ENCODE assay signal across 34 cellular contexts in genomic region chr3:131723343-131723742, GRCh38.
"Had no signal": no experiment of that assay in that cellular context is flagged by ENCODE, and none has a peak within 500 bp of the region (broad histone marks: within the 10 kb centered on the region; RNA-seq: fewer than 3 reads in every experiment).

No MANE protein-coding gene starts in this region.

- ATAC-seq: activated CD4-positive, alpha-beta T cell treated with anti-CD3 and anti-CD28 coated beads for 36 hours; activated CD4-positive, CD25-positive, alpha-beta regulatory T cell treated with anti-CD3 and anti-CD28 coated beads, Interleukin-2, amount 50 U/mL, for 24 hours; activated CD8-positive, alpha-beta memory T cell treated with anti-CD3 and anti-CD28 coated beads, Interleukin-2, amount 10 ng/mL, durations not matched to agents 7 days and 5 days; activated CD8-positive, alpha-beta T cell treated with anti-CD3 and anti-CD28 coated beads, Interleukin-2, amount 10 ng/mL, durations not matched to agents 7 days and 5 days; activated naive CD8-positive, alpha-beta T cell treated with anti-CD3 and anti-CD28 coated beads, Interleukin-2, amount 50 U/mL, for 24 hours; T-cell; T-helper 17 cell had no signal

- H3K27me3 Mint-ChIP-seq: activated naive CD4-positive, alpha-beta T cell treated with anti-CD3 and anti-CD28 coated beads, Interleukin-2, amount 10 ng/mL, durations not matched to agents 7 days and 5 days; brain had no signal

- H3K4me1 Mint-ChIP-seq: activated CD4-positive, alpha-beta memory T cell treated with anti-CD3 and anti-CD28 coated beads, Interleukin-2, amount 10 ng/mL, durations not matched to agents 7 days and 5 days; activated CD4-positive, alpha-beta T cell treated with anti-CD3 and anti-CD28 coated beads for 36 hours; activated CD4-positive, alpha-beta T cell treated with anti-CD3 and anti-CD28 coated beads, Interleukin-2, amount 10 ng/mL, durations not matched to agents 7 days and 5 days; activated CD8-positive, alpha-beta memory T cell treated with anti-CD3 and anti-CD28 coated beads, Interleukin-2, amount 10 ng/mL, durations not matched to agents 7 days and 5 days; activated naive CD4-positive, alpha-beta T cell treated with anti-CD3 and anti-CD28 coated beads, Interleukin-2, amount 10 ng/mL, durations not matched to agents 7 days and 5 days; activated naive CD4-positive, alpha-beta T cell treated with anti-CD3 and anti-CD28 coated beads, Interleukin-2, amount 50 U/mL, for 24 hours; activated naive CD8-positive, alpha-beta T cell treated with anti-CD3 and anti-CD28 coated beads, Interleukin-2, amount 10 ng/mL, durations not matched to agents 7 days and 5 days; activated naive CD8-positive, alpha-beta T cell treated with anti-CD3 and anti-CD28 coated beads, Interleukin-2, amount 50 U/mL, for 24 hours; brain; central memory CD8-positive, alpha-beta T cell; T-cell; T-helper 17 cell had no signal

- H3K4me3 Mint-ChIP-seq: activated CD4-positive, alpha-beta memory T cell treated with anti-CD3 and anti-CD28 coated beads, Interleukin-2, amount 10 ng/mL, durations not matched to agents 7 days and 5 days; activated CD4-positive, alpha-beta T cell treated with anti-CD3 and anti-CD28 coated beads for 36 hours; activated CD4-positive, alpha-beta T cell treated with anti-CD3 and anti-CD28 coated beads, Interleukin-2, amount 10 ng/mL, durations not matched to agents 7 days and 5 days; activated CD8-positive, alpha-beta memory T cell treated with anti-CD3 and anti-CD28 coated beads, Interleukin-2, amount 10 ng/mL, durations not matched to agents 7 days and 5 days; activated CD8-positive, alpha-beta T cell treated with anti-CD3 and anti-CD28 coated beads, Interleukin-2, amount 10 ng/mL, durations not matched to agents 7 days and 5 days; activated naive CD4-positive, alpha-beta T cell treated with anti-CD3 and anti-CD28 coated beads, Interleukin-2, amount 10 ng/mL, durations not matched to agents 7 days and 5 days; activated naive CD4-positive, alpha-beta T cell treated with anti-CD3 and anti-CD28 coated beads, Interleukin-2, amount 50 U/mL, for 24 hours; activated naive CD8-positive, alpha-beta T cell; activated naive CD8-positive, alpha-beta T cell treated with anti-CD3 and anti-CD28 coated beads, Interleukin-2, amount 10 ng/mL, durations not matched to agents 7 days and 5 days; activated naive CD8-positive, alpha-beta T cell treated with anti-CD3 and anti-CD28 coated beads, Interleukin-2, amount 50 U/mL, for 24 hours; activated T-cell treated with anti-CD3 and anti-CD28 coated beads, Interleukin-2, amount 50 U/mL, for 24 hours; brain; central memory CD8-positive, alpha-beta T cell; T-cell; T-helper 17 cell had no signal

- H3K4me1 ChIP-seq: ascending aorta had no signal

- H3K36me3 Mint-ChIP-seq: activated CD8-positive, alpha-beta memory T cell treated with anti-CD3 and anti-CD28 coated beads, Interleukin-2, amount 10 ng/mL, durations not matched to agents 7 days and 5 days; activated naive CD4-positive, alpha-beta T cell treated with anti-CD3 and anti-CD28 coated beads, Interleukin-2, amount 10 ng/mL, durations not matched to agents 7 days and 5 days; activated naive CD4-positive, alpha-beta T cell treated with anti-CD3 and anti-CD28 coated beads, Interleukin-2, amount 50 U/mL, for 24 hours; activated naive CD8-positive, alpha-beta T cell; activated naive CD8-positive, alpha-beta T cell treated with anti-CD3 and anti-CD28 coated beads, Interleukin-2, amount 10 ng/mL, durations not matched to agents 7 days and 5 days; brain; T-cell had no signal

- H3K27ac Mint-ChIP-seq: activated CD4-positive, alpha-beta memory T cell treated with anti-CD3 and anti-CD28 coated beads, Interleukin-2, amount 10 ng/mL, durations not matched to agents 7 days and 5 days; activated CD4-positive, alpha-beta T cell treated with anti-CD3 and anti-CD28 coated beads for 36 hours; activated CD4-positive, alpha-beta T cell treated with anti-CD3 and anti-CD28 coated beads, Interleukin-2, amount 10 ng/mL, durations not matched to agents 7 days and 5 days; activated CD8-positive, alpha-beta memory T cell treated with anti-CD3 and anti-CD28 coated beads, Interleukin-2, amount 10 ng/mL, durations not matched to agents 7 days and 5 days; activated CD8-positive, alpha-beta T cell treated with anti-CD3 and anti-CD28 coated beads, Interleukin-2, amount 10 ng/mL, durations not matched to agents 7 days and 5 days; activated naive CD4-positive, alpha-beta T cell treated with anti-CD3 and anti-CD28 coated beads, Interleukin-2, amount 10 ng/mL, durations not matched to agents 7 days and 5 days; activated naive CD4-positive, alpha-beta T cell treated with anti-CD3 and anti-CD28 coated beads, Interleukin-2, amount 50 U/mL, for 24 hours; activated naive CD8-positive, alpha-beta T cell; activated naive CD8-positive, alpha-beta T cell treated with anti-CD3 and anti-CD28 coated beads, Interleukin-2, amount 10 ng/mL, durations not matched to agents 7 days and 5 days; activated naive CD8-positive, alpha-beta T cell treated with anti-CD3 and anti-CD28 coated beads, Interleukin-2, amount 50 U/mL, for 24 hours; activated T-cell treated with anti-CD3 and anti-CD28 coated beads, Interleukin-2, amount 50 U/mL, for 24 hours; activated T-helper 2 cell treated with anti-CD3 and anti-CD28 coated beads, Interferon-gamma antibody, Interleukin-2, Interleukin-4, amounts not matched to agents 10 μg/mL and 5 μg/mL and 100 μg/mL, durations not matched to agents 14 hours and 24 hours and 36 hours; brain; T-cell; T-helper 17 cell had no signal

- H3K27ac ChIP-seq: ascending aorta, cardiac muscle cell, VCaP had no signal

- DNase-seq: activated CD4-positive, alpha-beta memory T cell treated with anti-CD3 and anti-CD28 coated beads, Interleukin-2, amount 10 ng/mL, durations not matched to agents 7 days and 5 days; activated CD4-positive, alpha-beta T cell treated with anti-CD3 and anti-CD28 coated beads for 1 hour; activated CD4-positive, alpha-beta T cell treated with anti-CD3 and anti-CD28 coated beads for 36 hours; activated CD4-positive, alpha-beta T cell treated with anti-CD3 and anti-CD28 coated beads for 48 hours; activated CD4-positive, alpha-beta T cell treated with anti-CD3 and anti-CD28 coated beads, Interleukin-2, amount 10 ng/mL, durations not matched to agents 7 days and 5 days; activated CD4-positive, alpha-beta T cell treated with anti-CD3 and anti-CD28 coated beads, Interleukin-2, amount 50 U/mL, for 48 hours; activated CD4-positive, CD25-positive, alpha-beta regulatory T cell; activated CD8-positive, alpha-beta memory T cell treated with anti-CD3 and anti-CD28 coated beads for 24 hours; activated CD8-positive, alpha-beta memory T cell treated with anti-CD3 and anti-CD28 coated beads, Interleukin-2, amount 10 ng/mL, durations not matched to agents 7 days and 5 days; activated CD8-positive, alpha-beta memory T cell treated with anti-CD3 and anti-CD28 coated beads, Interleukin-2, amount 50 U/mL, for 48 hours; activated CD8-positive, alpha-beta T cell treated with anti-CD3 and anti-CD28 coated beads, Interleukin-2, amount 10 ng/mL, durations not matched to agents 7 days and 5 days; activated effector memory CD4-positive, alpha-beta T cell treated with Interleukin-2 at 50 U/mL for 16 hours; activated gamma-delta T cell; activated naive CD4-positive, alpha-beta T cell treated with anti-CD3 and anti-CD28 coated beads, Interleukin-2, amount 10 ng/mL, durations not matched to agents 7 days and 5 days; activated naive CD4-positive, alpha-beta T cell treated with Interleukin-2 at 50 U/mL for 16 hours; activated naive CD8-positive, alpha-beta T cell treated with anti-CD3 and anti-CD28 coated beads, Interleukin-2, amount 10 ng/mL, durations not matched to agents 7 days and 5 days; activated naive CD8-positive, alpha-beta T cell treated with anti-CD3 and anti-CD28 coated beads, Interleukin-2, amount 50 U/mL, for 24 hours; activated T-cell treated with anti-CD3 and anti-CD28 coated beads, Interleukin-2, amount 50 U/mL, for 24 hours; activated T-cell treated with anti-CD3 and anti-CD28 coated beads, Interleukin-2, amount 50 U/mL, for 48 hours; amygdala; anterior cingulate cortex; caudate nucleus; cerebellar nuclear complex; T-cell; T-helper 17 cell had no signal

- H3K9me3 Mint-ChIP-seq: activated CD4-positive, alpha-beta memory T cell treated with anti-CD3 and anti-CD28 coated beads, Interleukin-2, amount 10 ng/mL, durations not matched to agents 7 days and 5 days; activated CD4-positive, alpha-beta T cell treated with anti-CD3 and anti-CD28 coated beads, Interleukin-2, amount 10 ng/mL, durations not matched to agents 7 days and 5 days; activated naive CD4-positive, alpha-beta T cell treated with anti-CD3 and anti-CD28 coated beads, Interleukin-2, amount 10 ng/mL, durations not matched to agents 7 days and 5 days; activated naive CD4-positive, alpha-beta T cell treated with anti-CD3 and anti-CD28 coated beads, Interleukin-2, amount 50 U/mL, for 24 hours; activated naive CD8-positive, alpha-beta T cell treated with anti-CD3 and anti-CD28 coated beads, Interleukin-2, amount 10 ng/mL, durations not matched to agents 7 days and 5 days; activated naive CD8-positive, alpha-beta T cell treated with anti-CD3 and anti-CD28 coated beads, Interleukin-2, amount 50 U/mL, for 24 hours; activated T-cell treated with anti-CD3 and anti-CD28 coated beads, Interleukin-2, amount 50 U/mL, for 24 hours; activated T-helper 2 cell treated with anti-CD3 and anti-CD28 coated beads, Interferon-gamma antibody, Interleukin-2, Interleukin-4, amounts not matched to agents 10 μg/mL and 5 μg/mL and 100 μg/mL, durations not matched to agents 14 hours and 24 hours and 36 hours; brain; central memory CD8-positive, alpha-beta T cell; T-cell had no signal

- H3K36me3 ChIP-seq: ascending aorta, cardiac muscle cell had no signal

- H3K9me3 ChIP-seq: ascending aorta had no signal

- H3K4me3 ChIP-seq: ascending aorta, cardiac muscle cell had no signal

- H3K27me3 ChIP-seq: ascending aorta, cardiac muscle cell had no signal
